24 cellular contexts compared by ENCODE assay signal in genomic region chr7:157400171-157400860, GRCh38.
A peak's percentile ranks its signal among the peaks of the same experiment; 100 is the strongest.
DNase-seq lines count a peak whose midpoint lies in the region; ATAC-seq and TF ChIP-seq lines count a peak whose summit lies in the region.
"Had no signal": no experiment of that assay in that cellular context is flagged by ENCODE, and none has a peak within 500 bp of the region (broad histone marks: within the 10 kb centered on the region; RNA-seq: fewer than 3 reads in every experiment).

No MANE protein-coding gene starts in this region.

- intact Hi-C loops in left ventricle myocardium inferior (cut with micrococcal nuclease) (no loop called here), left ventricle myocardium superior (cut with micrococcal nuclease) (no loop called here)

- no peaks in the 10 kb centered on the region for H3K9me3 Mint-ChIP-seq in endodermal cell
- H3K9me3 Mint-ChIP-seq in neural progenitor cell, result no peaks in the 10 kb centered on the region
- H3K9me3 Mint-ChIP-seq in stimulated activated memory B cell treated with anti-CD40 and anti-IgM and Interleukin-4, amounts not matched to agents 10 μg/mL and 1 μg/mL and 100 μg/mL, for 72 hours, result no peaks in the 10 kb centered on the region
- H3K9me3 Mint-ChIP-seq: activated CD4-positive, alpha-beta T cell treated with anti-CD3 and anti-CD28 coated beads, Interleukin-2, amount 10 ng/mL, durations not matched to agents 7 days and 5 days; CD8-positive, alpha-beta T cell; effector memory CD8-positive, alpha-beta T cell; neural crest cell had no signal

- 95 to 96% methylated on average over 24 to 38 of the region's 38 CpGs for WGBS in endodermal cell (ENCODE audit: insufficient coverage in 1 of 2, insufficient read length in 1 of 2), 2 experiments

- H3K27me3 Mint-ChIP-seq in endodermal cell (ENCODE audit: insufficient read depth) (no peaks in the 10 kb centered on the region), neural progenitor cell (ENCODE audit: insufficient read depth, low read depth) (peaks cover 5% of the 10 kb centered on the region)
- H3K27me3 Mint-ChIP-seq in stimulated activated memory B cell treated with anti-CD40 and anti-IgM and Interleukin-4, amounts not matched to agents 10 μg/mL and 1 μg/mL and 100 μg/mL, for 72 hours, result no peaks in the 10 kb centered on the region
- H3K27me3 Mint-ChIP-seq: activated CD4-positive, alpha-beta T cell treated with anti-CD3 and anti-CD28 coated beads, Interleukin-2, amount 10 ng/mL, durations not matched to agents 7 days and 5 days; B cell; effector memory CD8-positive, alpha-beta T cell had no signal

- no peak for TF ChIP-seq CTCF in left ventricle myocardium inferior (IDR thresholded peaks at IDR 0.05; ENCODE audit: borderline replicate concordance)
- TF ChIP-seq CTCF in endodermal cell (conservative IDR thresholded peaks at IDR 0.05), result no peak
- TF ChIP-seq CTCF in neural progenitor cell (IDR thresholded peaks at IDR 0.05), result no peak
- TF ChIP-seq CTCF in GM13976 (IDR thresholded peaks at IDR 0.05; ENCODE audit: borderline replicate concordance, control extremely low read depth, extremely low read depth, insufficient read depth, missing control alignments), result no peak

- H3K9ac ChIP-seq in endodermal cell (ENCODE audit: extremely low read depth, low read length, poor library complexity, severe bottlenecking), result no peak overlapping the region
- H3K9ac ChIP-seq in neural progenitor cell, result no peak overlapping the region

- H3K27me3 ChIP-seq in left ventricle myocardium inferior (ENCODE audit: low read depth), result no peaks in the 10 kb centered on the region
- H3K27me3 ChIP-seq in endodermal cell (ENCODE audit: control insufficient read depth, insufficient read depth, low read length, poor library complexity, severe bottlenecking), result no peaks in the 10 kb centered on the region
- H3K27me3 ChIP-seq in neural progenitor cell, result no peaks in the 10 kb centered on the region
- H3K27me3 ChIP-seq: transverse colon had no signal

- H3K4me1 ChIP-seq in left ventricle myocardium inferior (peaks cover 82% of the 10 kb centered on the region), endodermal cell (ENCODE audit: control insufficient read depth, insufficient read depth, low read length) (peaks cover 3% of the 10 kb centered on the region), neural progenitor cell (peaks cover 3% of the 10 kb centered on the region)

- H3K27ac ChIP-seq in left ventricle myocardium inferior (replicated peaks) (peak overlapping the region; percentile 90), endodermal cell (ENCODE audit: low read depth, low read length) (no peak overlapping the region), neural progenitor cell (no peak overlapping the region)
- H3K27ac ChIP-seq: transverse colon, WERI-Rb-1 had no signal

- ATAC-seq in left ventricle myocardium superior (no peak), HG03095 (IDR thresholded peaks at IDR 0.05; ENCODE audit: unreplicated experiment) (no peak)
- peak; percentile 47 for ATAC-seq in stimulated activated memory B cell treated with anti-CD40 and anti-IgM and Interleukin-4, amounts not matched to agents 10 μg/mL and 1 μg/mL and 100 μg/mL, for 72 hours
- ATAC-seq: CD8-positive, alpha-beta T cell; effector memory CD8-positive, alpha-beta T cell; sciatic nerve had no signal

- DNase-seq in left ventricle myocardium inferior (no peak), left ventricle myocardium superior (no peak), endodermal cell (no peak), neural progenitor cell (ENCODE audit: low spot score) (no peak), HCEC 1CT (no peak), GM13976 (ENCODE audit: low spot score) (no peak)
- DNase-seq: activated CD4-positive, alpha-beta T cell treated with anti-CD3 and anti-CD28 coated beads, Interleukin-2, amount 10 ng/mL, durations not matched to agents 7 days and 5 days; activated naive CD4-positive, alpha-beta T cell; CD8-positive, alpha-beta T cell; central memory CD4-positive, alpha-beta T cell; effector memory CD8-positive, alpha-beta T cell; GOT3; NCI-H146; NCI-H2107; NCI-H446; NCI-H748 treated with DMSO at 0.1 percent for 48 hours; stimulated activated CD4-positive, alpha-beta T cell treated with anti-CD3 and anti-CD28 coated beads, Interleukin-4, amount 100 ng/mL, for 1 hour; transverse colon; WERI-Rb-1 had no signal

- H3K4me2 ChIP-seq in neural progenitor cell, result no peak overlapping the region

- H3K4me3 ChIP-seq in left ventricle myocardium inferior (no peak overlapping the region), endodermal cell (ENCODE audit: low read length) (no peak overlapping the region), neural progenitor cell (no peak overlapping the region)
- H3K4me3 ChIP-seq: transverse colon had no signal

- H3K4me3 Mint-ChIP-seq in endodermal cell (no peak overlapping the region), neural progenitor cell (no peak overlapping the region)
- no peak overlapping the region for H3K4me3 Mint-ChIP-seq in stimulated activated memory B cell treated with anti-CD40 and anti-IgM and Interleukin-4, amounts not matched to agents 10 μg/mL and 1 μg/mL and 100 μg/mL, for 72 hours
- H3K4me3 Mint-ChIP-seq: activated CD4-positive, alpha-beta T cell treated with anti-CD3 and anti-CD28 coated beads, Interleukin-2, amount 10 ng/mL, durations not matched to agents 7 days and 5 days; B cell; CD8-positive, alpha-beta T cell; effector memory CD8-positive, alpha-beta T cell; neural crest cell had no signal

- peaks cover 40% of the 10 kb centered on the region for H3K79me2 ChIP-seq in neural progenitor cell (ENCODE audit: low read depth)

- H4K20me1 ChIP-seq in neural progenitor cell (ENCODE audit: low read depth), result peaks cover 12% of the 10 kb centered on the region

- in situ Hi-C loops in GM13976 (cut with MboI; ENCODE audit: low sequenced_read_pairs, unreplicated experiment), result no loop called here

- H3K36me3 ChIP-seq in left ventricle myocardium inferior (peaks cover 40% of the 10 kb centered on the region), endodermal cell (ENCODE audit: control insufficient read depth, insufficient read depth, low read length) (peaks cover 47% of the 10 kb centered on the region), neural progenitor cell (no peaks in the 10 kb centered on the region)

- H3K9me3 ChIP-seq in left ventricle myocardium inferior (replicated peaks), result no peaks in the 10 kb centered on the region
- no peaks in the 10 kb centered on the region for H3K9me3 ChIP-seq in endodermal cell (ENCODE audit: control insufficient read depth, low read length)
- no peaks in the 10 kb centered on the region for H3K9me3 ChIP-seq in neural progenitor cell (ENCODE audit: low read depth)
- H3K9me3 ChIP-seq: transverse colon had no signal

- no peak overlapping the region for H2AFZ ChIP-seq in neural progenitor cell (replicated peaks)

- H3K27ac Mint-ChIP-seq in endodermal cell (peak overlapping the region; percentile 20), neural progenitor cell (peak overlapping the region; percentile 50)
- H3K27ac Mint-ChIP-seq in stimulated activated memory B cell treated with anti-CD40 and anti-IgM and Interleukin-4, amounts not matched to agents 10 μg/mL and 1 μg/mL and 100 μg/mL, for 72 hours, result no peak overlapping the region
- H3K27ac Mint-ChIP-seq: activated CD4-positive, alpha-beta T cell treated with anti-CD3 and anti-CD28 coated beads, Interleukin-2, amount 10 ng/mL, durations not matched to agents 7 days and 5 days; B cell; CD8-positive, alpha-beta T cell had no signal

- H3K4me1 Mint-ChIP-seq in endodermal cell (peaks cover 9% of the 10 kb centered on the region), neural progenitor cell (peaks cover 17% of the 10 kb centered on the region)
- H3K4me1 Mint-ChIP-seq in stimulated activated memory B cell treated with anti-CD40 and anti-IgM and Interleukin-4, amounts not matched to agents 10 μg/mL and 1 μg/mL and 100 μg/mL, for 72 hours, result peaks cover 18% of the 10 kb centered on the region

- H3F3A ChIP-seq in neural progenitor cell (ENCODE audit: low read depth), result peaks cover 5% of the 10 kb centered on the region

- H3K36me3 Mint-ChIP-seq in endodermal cell (ENCODE audit: low read depth) (peaks cover 56% of the 10 kb centered on the region), neural progenitor cell (peaks cover 27% of the 10 kb centered on the region)
- peaks cover 59% of the 10 kb centered on the region for H3K36me3 Mint-ChIP-seq in stimulated activated memory B cell treated with anti-CD40 and anti-IgM and Interleukin-4, amounts not matched to agents 10 μg/mL and 1 μg/mL and 100 μg/mL, for 72 hours
